Comparison of ENCODE assay signal across 11 cellular contexts in the genomic region with DNA sequence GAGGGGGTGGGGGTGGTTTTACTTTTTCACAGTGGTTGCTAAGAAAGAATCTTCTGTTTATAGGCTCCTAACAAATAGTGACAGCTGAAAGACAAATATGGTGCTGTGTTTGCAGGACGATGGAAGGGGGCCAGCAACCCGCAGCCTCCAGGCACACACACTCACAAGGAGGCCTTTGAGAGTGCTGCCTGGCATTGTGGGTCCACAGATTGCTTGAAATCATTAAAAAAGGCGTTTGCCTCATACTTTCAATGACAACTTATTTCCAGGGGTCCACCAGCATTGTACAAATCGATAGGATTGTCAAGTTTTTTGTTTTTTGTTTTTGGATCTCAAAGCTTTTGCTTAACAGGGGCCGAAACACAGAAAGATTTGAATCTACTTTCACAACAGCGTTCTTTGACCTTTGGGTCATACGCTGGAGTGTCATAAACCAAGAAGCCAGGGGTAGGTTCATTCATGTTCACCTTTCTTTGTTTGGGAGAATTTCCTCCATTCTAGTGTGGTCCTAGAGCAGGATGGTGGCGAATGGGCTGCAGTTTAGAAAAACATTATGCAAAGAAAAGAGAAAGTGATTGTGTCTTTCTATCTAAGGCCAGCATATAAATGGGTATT. TPM values are rescaled to one million over a fixed set of nuclear protein-coding genes. Genes with fewer than 3 reads are reported as not detected.
DNase-seq lines count a peak whose midpoint lies in the region; ATAC-seq, FAIRE-seq and TF ChIP-seq lines count a peak whose summit lies in the region.
"Had no signal": no experiment of that assay in that cellular context is flagged by ENCODE, and none has a peak within 500 bp of the region (broad histone marks: within the 10 kb centered on the region; RNA-seq: fewer than 3 reads in every experiment).

No MANE protein-coding gene starts in this region.

- H3K4me3 ChIP-seq in esophagus squamous epithelium (no peak overlapping the region), muscle layer of colon (ENCODE audit: low read depth in 1 of 2, low read length in 2 of 2) (peak overlapping the region in 1 of 2 donors; percentile 38)

- H3K4me1 ChIP-seq in esophagus squamous epithelium (peaks cover 0 to 38% (median 19%) of the 10 kb centered on the region in 3 donors), muscle layer of colon (ENCODE audit: insufficient read depth, low read length) (peaks cover 56% of the 10 kb centered on the region)

- H3K9ac ChIP-seq in muscle layer of colon (ENCODE audit: low read length), result peak overlapping the region; percentile 42

- H3K9me3 ChIP-seq in esophagus squamous epithelium, result peaks cover 0 to 6% (median 0%) of the 10 kb centered on the region in 3 donors
- no peaks in the 10 kb centered on the region for H3K9me3 ChIP-seq in muscle layer of colon (ENCODE audit: low read length)

- intact Hi-C loops in esophagus squamous epithelium (cut with DNase I), result no loop called here

- 36 to 51% methylated on average over 8 of the region's 8 CpGs for WGBS in esophagus squamous epithelium, 2 donors

- H3K36me3 ChIP-seq in esophagus squamous epithelium (no peaks in the 10 kb centered on the region), muscle layer of colon (ENCODE audit: insufficient read depth, low read length) (no peaks in the 10 kb centered on the region)
- H3K36me3 ChIP-seq: WERI-Rb-1 had no signal

- H3K27me3 ChIP-seq in esophagus squamous epithelium, result no peaks in the 10 kb centered on the region
- no peaks in the 10 kb centered on the region for H3K27me3 ChIP-seq in muscle layer of colon (ENCODE audit: control insufficient read depth in 1 of 2, insufficient read depth in 2 of 2, low read length in 2 of 2)

- FAIRE-seq in frontal cortex (lab: Jason Lieb, UNC), result no peak

- TF ChIP-seq POLR2A in esophagus squamous epithelium (IDR thresholded peaks at IDR 0.05), result no peak

- peak overlapping the region; percentile 34 to 89 (median 86) for H3K27ac ChIP-seq in esophagus squamous epithelium
- H3K27ac ChIP-seq in muscle layer of colon (ENCODE audit: low read depth, low read length), result peak overlapping the region; percentile 89
- H3K27ac ChIP-seq in temporal lobe (ENCODE audit: low read depth, low read length), result peak overlapping the region; percentile 87
- H3K27ac ChIP-seq: WERI-Rb-1 had no signal

- no peak for ATAC-seq in GM19395 (IDR thresholded peaks at IDR 0.05; ENCODE audit: unreplicated experiment)

- DNase-seq in NCI-H1048 (lab: John Stamatoyannopoulos, UW) (peak; percentile 34), esophagus squamous epithelium (lab: John Stamatoyannopoulos, UW) (no peak), OCI-M1 (lab: John Stamatoyannopoulos, UW) (no peak), frontal cortex (ENCODE audit: low spot score in 2 of 2) (no peak), NCI-H1092 treated with DMSO at 0.1 percent for 48 hours (lab: John Stamatoyannopoulos, UW) (no peak)
- DNase-seq: NCI-H345; stimulated activated naive CD4-positive, alpha-beta T cell; WERI-Rb-1 had no signal

- no peak for TF ChIP-seq CTCF in esophagus squamous epithelium (IDR thresholded peaks at IDR 0.05)

RNA-seq across cellular contexts. Expression of a gene that starts 32.6 kb away (rescaled TPM):
- 100 to 1,000 TPM in 1 of 4 donors, 10 to 100 TPM in 3; 13.9 to 322 (median 44.6) TPM for total RNA-seq in esophagus squamous epithelium
- total RNA-seq in temporal lobe, result 12.3 TPM
- 14.3 TPM for total RNA-seq in frontal cortex
